ENCODE assay signal across 11 cellular contexts in genomic region chr22:42934338-42934737, GRCh38.
DNase-seq lines count a peak whose midpoint lies in the region; ATAC-seq and TF ChIP-seq lines count a peak whose summit lies in the region.
"Had no signal": no experiment of that assay in that cellular context is flagged by ENCODE, and none has a peak within 500 bp of the region (broad histone marks: within the 10 kb centered on the region; RNA-seq: fewer than 3 reads in every experiment).

No MANE protein-coding gene starts in this region.

- intact Hi-C loops in CD14-positive monocyte (cut with micrococcal nuclease): loop anchor here (5.0 to 10.0 kb wide), 3 partner anchors 37 to 220 kb away; partner anchors contain the start of gene TSPO (in 1 of the 2)
- intact Hi-C loops in prostate gland (cut with DNase I): no loop called here

- peaks cover 97% of the 10 kb centered on the region for H3K4me1 Mint-ChIP-seq in CD14-positive monocyte

- no peaks in the 10 kb centered on the region for H3K27me3 ChIP-seq in RWPE2 (ENCODE audit: insufficient read depth, poor library complexity, severe bottlenecking)
- no peaks in the 10 kb centered on the region for H3K27me3 ChIP-seq in prostate gland (replicated peaks; ENCODE audit: insufficient read depth)

- no peak overlapping the region for H3K4me3 ChIP-seq in RWPE2 (ENCODE audit: severe bottlenecking)
- no peak overlapping the region for H3K4me3 ChIP-seq in prostate gland

- 68% methylated on average over 5 of the region's 5 CpGs for WGBS in prostate gland

- peak overlapping the region; percentile 100 for H3K27ac Mint-ChIP-seq in CD14-positive monocyte

- TF ChIP-seq POLR2A in prostate gland (IDR thresholded peaks at IDR 0.05): no peak

- no peak for ATAC-seq in RWPE2 (ENCODE audit: low read depth)
- ATAC-seq in HG02852 (IDR thresholded peaks at IDR 0.05; ENCODE audit: unreplicated experiment): no peak

- H3K4me1 ChIP-seq in RWPE2 (ENCODE audit: insufficient read depth, poor library complexity, severe bottlenecking): peaks cover 65% of the 10 kb centered on the region
- peaks cover 54% of the 10 kb centered on the region for H3K4me1 ChIP-seq in prostate gland (replicated peaks)

- peaks cover 0 to 2% (median 0%) of the 10 kb centered on the region in 7 donors for H3K9me3 Mint-ChIP-seq in CD14-positive monocyte
- H3K9me3 Mint-ChIP-seq: activated naive CD4-positive, alpha-beta T cell treated with anti-CD3 and anti-CD28 coated beads, Interleukin-2, amount 50 U/mL, for 24 hours had no signal

- H3K36me3 Mint-ChIP-seq in CD14-positive monocyte: peaks cover 14 to 26% of the 10 kb centered on the region in 2 donors

- no peak for DNase-seq in CD14-positive monocyte (ENCODE audit: low spot score)
- no peak for DNase-seq in RWPE2 (ENCODE audit: low spot score)
- DNase-seq in epithelial cell of prostate (ENCODE audit: low read depth, low spot score): no peak
- DNase-seq in prostate gland (ENCODE audit: low spot score): no peak
- no peak for DNase-seq in cerebellum (ENCODE audit: low spot score)
- DNase-seq in NCI-H226: no peak
- DNase-seq in LoVo (ENCODE audit: low spot score): no peak
- DNase-seq: DMS 273 treated with DMSO at 0.1 percent for 48 hours, NCI-H146 had no signal

- TF ChIP-seq CTCF in CD14-positive monocyte (IDR thresholded peaks at IDR 0.05) (no peak), RWPE2 (IDR thresholded peaks at IDR 0.05; ENCODE audit: poor library complexity, severe bottlenecking) (no peak), prostate gland (IDR thresholded peaks at IDR 0.05) (no peak)

- peaks cover 0 to 2% (median 1%) of the 10 kb centered on the region in 3 donors for H3K27me3 Mint-ChIP-seq in CD14-positive monocyte (ENCODE audit: low read depth in 3 of 3)
- H3K27me3 Mint-ChIP-seq: activated naive CD4-positive, alpha-beta T cell treated with anti-CD3 and anti-CD28 coated beads, Interleukin-2, amount 50 U/mL, for 24 hours had no signal

- peak overlapping the region; percentile 83 for H3K27ac ChIP-seq in RWPE2 (ENCODE audit: poor library complexity, severe bottlenecking)
- peak overlapping the region; percentile 5 for H3K27ac ChIP-seq in epithelial cell of prostate
- peak overlapping the region; percentile 82 to 93 for H3K27ac ChIP-seq in prostate gland

- H3K9me3 ChIP-seq in RWPE2 (ENCODE audit: severe bottlenecking): no peaks in the 10 kb centered on the region
- no peaks in the 10 kb centered on the region for H3K9me3 ChIP-seq in prostate gland

- H3K4me3 Mint-ChIP-seq in CD14-positive monocyte: peak overlapping the region in 1 of 2 donors; percentile 71

- H3K36me3 ChIP-seq in RWPE2 (ENCODE audit: low read depth) (no peaks in the 10 kb centered on the region), prostate gland (no peaks in the 10 kb centered on the region)

Comparison
In these comparisons a context has a peak if more than half of its experiments do, and no peak if none do; other contexts are left out.
1. H3K27ac ChIP-seq: peak in every context shown above with its lines; median percentile 88 in prostate gland; 83 in RWPE2; 5 in epithelial cell of prostate.